ENCODE assay signal across 27 cellular contexts in the genomic region with DNA sequence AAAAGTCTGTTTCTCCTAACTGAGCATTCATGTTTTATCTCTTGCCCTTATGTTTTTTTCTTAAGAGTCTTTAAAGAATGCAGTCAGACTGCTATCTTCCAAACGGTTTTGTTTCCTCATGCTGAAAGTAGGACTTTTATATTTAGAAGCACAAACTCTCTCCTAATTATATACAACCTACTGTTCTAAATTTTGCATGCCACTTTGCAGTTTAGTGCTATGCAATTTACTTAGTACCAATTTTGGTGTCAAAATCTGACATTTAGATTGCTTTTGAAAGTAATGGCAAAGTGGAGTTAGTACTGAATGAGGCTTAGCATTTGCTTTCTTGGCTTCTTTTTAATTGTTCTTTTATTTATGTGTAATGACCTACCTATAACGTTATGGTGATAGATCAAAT.
"Had no signal": no experiment of that assay in that cellular context is flagged by ENCODE, and none has a peak within 500 bp of the region (broad histone marks: within the 10 kb centered on the region; RNA-seq: fewer than 3 reads in every experiment).

No MANE protein-coding gene starts in this region.

- FAIRE-seq: urothelium cell line had no signal

- H3K4me3 Mint-ChIP-seq: stimulated activated effector memory CD8-positive, alpha-beta T cell treated with anti-CD3 and anti-CD28 coated beads, Interleukin-12 subunit alpha, Interleukin-12 subunit beta, amount 100 ng/mL, for 72 hours; stimulated activated memory B cell treated with anti-CD40 and anti-IgM and Interleukin-4, amounts not matched to agents 10 μg/mL and 1 μg/mL and 100 μg/mL, for 72 hours; stimulated activated naive B cell treated with anti-CD40 and anti-IgM and Interleukin-4, amounts not matched to agents 10 μg/mL and 1 μg/mL and 100 μg/mL, for 72 hours; stimulated activated naive CD8-positive, alpha-beta T cell treated with anti-CD3 and anti-CD28 coated beads, Interleukin-15, amount 100 ng/mL, for 72 hours; stimulated activated naive CD8-positive, alpha-beta T cell treated with anti-CD3 and anti-CD28 coated beads, Interleukin-15, Interleukin-2, amounts not matched to agents 100 ng/mL and 50 ng/mL, for 24 hours; type B pancreatic cell had no signal

- H3K27ac ChIP-seq: stomach, suprapubic skin, testis, thoracic aorta, thyroid gland, tibial artery, tibial nerve, transverse colon, upper lobe of left lung, upper lobe of right lung, uterus, vagina had no signal

- H3K36me3 ChIP-seq: stomach, suprapubic skin, thoracic aorta, thyroid gland, tibial artery, tibial nerve, transverse colon, upper lobe of left lung, upper lobe of right lung, uterus, vagina had no signal

- H3K4me1 Mint-ChIP-seq: stimulated activated effector memory CD8-positive, alpha-beta T cell treated with anti-CD3 and anti-CD28 coated beads, Interleukin-12 subunit alpha, Interleukin-12 subunit beta, amount 100 ng/mL, for 72 hours; stimulated activated memory B cell treated with anti-CD40 and anti-IgM and Interleukin-4, amounts not matched to agents 10 μg/mL and 1 μg/mL and 100 μg/mL, for 72 hours; stimulated activated naive B cell treated with anti-CD40 and anti-IgM and Interleukin-4, amounts not matched to agents 10 μg/mL and 1 μg/mL and 100 μg/mL, for 72 hours; stimulated activated naive CD8-positive, alpha-beta T cell treated with anti-CD3 and anti-CD28 coated beads, Interleukin-15, amount 100 ng/mL, for 72 hours had no signal

- H3K27me3 Mint-ChIP-seq: stimulated activated memory B cell treated with anti-CD40 and anti-IgM and Interleukin-4, amounts not matched to agents 10 μg/mL and 1 μg/mL and 100 μg/mL, for 72 hours; stimulated activated naive B cell treated with anti-CD40 and anti-IgM and Interleukin-4, amounts not matched to agents 10 μg/mL and 1 μg/mL and 100 μg/mL, for 72 hours; stimulated activated naive CD8-positive, alpha-beta T cell treated with anti-CD3 and anti-CD28 coated beads, Interleukin-15, amount 100 ng/mL, for 72 hours; stimulated activated naive CD8-positive, alpha-beta T cell treated with anti-CD3 and anti-CD28 coated beads, Interleukin-15, Interleukin-2, amounts not matched to agents 100 ng/mL and 50 ng/mL, for 24 hours; type B pancreatic cell had no signal

- H3K36me3 Mint-ChIP-seq: stimulated activated effector memory CD8-positive, alpha-beta T cell treated with anti-CD3 and anti-CD28 coated beads, Interleukin-12 subunit alpha, Interleukin-12 subunit beta, amount 100 ng/mL, for 72 hours; stimulated activated memory B cell treated with anti-CD40 and anti-IgM and Interleukin-4, amounts not matched to agents 10 μg/mL and 1 μg/mL and 100 μg/mL, for 72 hours; stimulated activated naive B cell treated with anti-CD40 and anti-IgM and Interleukin-4, amounts not matched to agents 10 μg/mL and 1 μg/mL and 100 μg/mL, for 72 hours; type B pancreatic cell had no signal

- DNase-seq: stimulated activated CD4-positive, alpha-beta T cell treated with anti-CD3 and anti-CD28 coated beads, Interleukin-2, amount 100 ng/mL, for 48 hours; stimulated activated CD4-positive, alpha-beta T cell treated with anti-CD3 and anti-CD28 coated beads, Interleukin-4, amount 100 ng/mL, for 24 hours; stimulated activated CD4-positive, alpha-beta T cell treated with anti-CD3 and anti-CD28 coated beads, Interleukin-4, amount 100 ng/mL, for 4 hours; stimulated activated CD8-positive, alpha-beta memory T cell treated with anti-CD3 and anti-CD28 coated beads, Interleukin-4, amount 100 ng/mL, for 48 hours; stimulated activated naive B cell treated with anti-CD40 and anti-IgM and Interleukin-4, amounts not matched to agents 10 μg/mL and 1 μg/mL and 100 μg/mL, for 72 hours; stimulated activated naive CD4-positive, alpha-beta T cell; stimulated activated naive CD4-positive, alpha-beta T cell treated with Interleukin-2 at 50 U/mL for 16 hours; stimulated activated naive CD8-positive, alpha-beta T cell treated with anti-CD3 and anti-CD28 coated beads, Interleukin-15, amount 100 ng/mL, for 72 hours; stimulated activated naive CD8-positive, alpha-beta T cell treated with anti-CD3 and anti-CD28 coated beads, Interleukin-15, Interleukin-2, amounts not matched to agents 100 U/mL and 50 U/mL, for 24 hours; stomach; substantia nigra; testis; thyroid gland; tibial artery; transverse colon; upper lobe of left lung; upper lobe of right lung; uterus had no signal

- H3K4me3 ChIP-seq: stomach, suprapubic skin, testis, thoracic aorta, thyroid gland, tibial artery, tibial nerve, transverse colon, upper lobe of left lung, upper lobe of right lung, uterus, vagina had no signal

- H3K9me3 Mint-ChIP-seq: stimulated activated naive B cell treated with anti-CD40 and anti-IgM and Interleukin-4, amounts not matched to agents 10 μg/mL and 1 μg/mL and 100 μg/mL, for 72 hours; stimulated activated naive CD8-positive, alpha-beta T cell treated with anti-CD3 and anti-CD28 coated beads, Interleukin-15, amount 100 ng/mL, for 72 hours; stimulated activated naive CD8-positive, alpha-beta T cell treated with anti-CD3 and anti-CD28 coated beads, Interleukin-15, Interleukin-2, amounts not matched to agents 100 ng/mL and 50 ng/mL, for 24 hours; type B pancreatic cell had no signal

- ATAC-seq: stimulated activated effector memory CD8-positive, alpha-beta T cell treated with anti-CD3 and anti-CD28 coated beads, Interleukin-12 subunit alpha, Interleukin-12 subunit beta, amount 100 ng/mL, for 72 hours; stimulated activated memory B cell treated with anti-CD40 and anti-IgM and Interleukin-4, amounts not matched to agents 10 μg/mL and 1 μg/mL and 100 μg/mL, for 72 hours; stimulated activated naive B cell treated with anti-CD40 and anti-IgM and Interleukin-4, amounts not matched to agents 10 μg/mL and 1 μg/mL and 100 μg/mL, for 72 hours; stimulated activated naive CD8-positive, alpha-beta T cell treated with anti-CD3 and anti-CD28 coated beads, Interleukin-15, amount 100 ng/mL, for 72 hours; stimulated activated naive CD8-positive, alpha-beta T cell treated with anti-CD3 and anti-CD28 coated beads, Interleukin-15, Interleukin-2, amounts not matched to agents 100 U/mL and 50 U/mL, for 24 hours; upper lobe of right lung had no signal

- H3K27me3 ChIP-seq: stomach, suprapubic skin, testis, thyroid gland, tibial artery, tibial nerve, transverse colon, upper lobe of left lung, upper lobe of right lung, uterus, vagina had no signal

- H3K9me3 ChIP-seq: stomach, suprapubic skin, testis, thoracic aorta, thyroid gland, tibial artery, tibial nerve, transverse colon, upper lobe of left lung, upper lobe of right lung, uterus, vagina had no signal

- H3K27ac Mint-ChIP-seq: stimulated activated effector memory CD8-positive, alpha-beta T cell treated with anti-CD3 and anti-CD28 coated beads, Interleukin-12 subunit alpha, Interleukin-12 subunit beta, amount 100 ng/mL, for 72 hours; stimulated activated memory B cell treated with anti-CD40 and anti-IgM and Interleukin-4, amounts not matched to agents 10 μg/mL and 1 μg/mL and 100 μg/mL, for 72 hours; stimulated activated naive B cell treated with anti-CD40 and anti-IgM and Interleukin-4, amounts not matched to agents 10 μg/mL and 1 μg/mL and 100 μg/mL, for 72 hours; stimulated activated naive CD8-positive, alpha-beta T cell treated with anti-CD3 and anti-CD28 coated beads, Interleukin-15, amount 100 ng/mL, for 72 hours; stimulated activated naive CD8-positive, alpha-beta T cell treated with anti-CD3 and anti-CD28 coated beads, Interleukin-15, Interleukin-2, amounts not matched to agents 100 ng/mL and 50 ng/mL, for 24 hours; type B pancreatic cell had no signal
